In the genomic region with DNA sequence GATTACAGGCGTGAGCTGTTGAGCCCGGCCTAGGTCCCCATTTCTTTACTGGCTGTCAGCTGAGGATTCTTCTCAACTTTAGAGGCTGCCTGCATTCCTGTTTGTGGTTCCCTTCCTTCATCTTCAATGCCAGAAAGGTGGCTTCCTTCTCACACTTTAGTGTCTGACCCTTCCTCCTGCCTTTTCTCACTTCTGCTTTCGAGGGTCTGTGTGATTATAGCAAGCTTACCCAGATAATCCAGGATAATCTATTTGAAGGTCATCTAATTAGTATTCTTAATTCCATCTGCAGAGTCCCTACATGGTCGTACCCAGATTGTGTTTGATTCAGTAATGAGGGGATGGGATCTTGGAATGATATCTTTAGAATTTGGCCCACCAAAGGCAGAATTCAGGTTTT, we compare ENCODE assay signal across 2 cellular contexts.
TF ChIP-seq lines count a peak whose summit lies in the region.

No MANE protein-coding gene starts in this region.

TF ChIP-seq in SK-N-SH, 30 proteins besides CTCF, POLR2A, EP300 and RAD21 (continued from another document):
- no peak for TF ChIP-seq MXI1 (IDR thresholded peaks at IDR 0.05; ENCODE audit: low read depth, low read length)

TF ChIP-seq in SK-N-SH treated with all-trans-retinoic acid at 6 μM for 48 hours, 23 proteins besides CTCF, POLR2A, EP300 and RAD21 (continued from another document):
- TF ChIP-seq, protein P1, sequence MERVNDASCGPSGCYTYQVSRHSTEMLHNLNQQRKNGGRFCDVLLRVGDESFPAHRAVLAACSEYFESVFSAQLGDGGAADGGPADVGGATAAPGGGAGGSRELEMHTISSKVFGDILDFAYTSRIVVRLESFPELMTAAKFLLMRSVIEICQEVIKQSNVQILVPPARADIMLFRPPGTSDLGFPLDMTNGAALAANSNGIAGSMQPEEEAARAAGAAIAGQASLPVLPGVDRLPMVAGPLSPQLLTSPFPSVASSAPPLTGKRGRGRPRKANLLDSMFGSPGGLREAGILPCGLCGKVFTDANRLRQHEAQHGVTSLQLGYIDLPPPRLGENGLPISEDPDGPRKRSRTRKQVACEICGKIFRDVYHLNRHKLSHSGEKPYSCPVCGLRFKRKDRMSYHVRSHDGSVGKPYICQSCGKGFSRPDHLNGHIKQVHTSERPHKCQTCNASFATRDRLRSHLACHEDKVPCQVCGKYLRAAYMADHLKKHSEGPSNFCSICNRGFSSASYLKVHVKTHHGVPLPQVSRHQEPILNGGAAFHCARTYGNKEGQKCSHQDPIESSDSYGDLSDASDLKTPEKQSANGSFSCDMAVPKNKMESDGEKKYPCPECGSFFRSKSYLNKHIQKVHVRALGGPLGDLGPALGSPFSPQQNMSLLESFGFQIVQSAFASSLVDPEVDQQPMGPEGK (CRISPR knock-in tag; IDR thresholded peaks at IDR 0.05; ENCODE audit: borderline replicate concordance): no peak
- TF ChIP-seq, protein P2, sequence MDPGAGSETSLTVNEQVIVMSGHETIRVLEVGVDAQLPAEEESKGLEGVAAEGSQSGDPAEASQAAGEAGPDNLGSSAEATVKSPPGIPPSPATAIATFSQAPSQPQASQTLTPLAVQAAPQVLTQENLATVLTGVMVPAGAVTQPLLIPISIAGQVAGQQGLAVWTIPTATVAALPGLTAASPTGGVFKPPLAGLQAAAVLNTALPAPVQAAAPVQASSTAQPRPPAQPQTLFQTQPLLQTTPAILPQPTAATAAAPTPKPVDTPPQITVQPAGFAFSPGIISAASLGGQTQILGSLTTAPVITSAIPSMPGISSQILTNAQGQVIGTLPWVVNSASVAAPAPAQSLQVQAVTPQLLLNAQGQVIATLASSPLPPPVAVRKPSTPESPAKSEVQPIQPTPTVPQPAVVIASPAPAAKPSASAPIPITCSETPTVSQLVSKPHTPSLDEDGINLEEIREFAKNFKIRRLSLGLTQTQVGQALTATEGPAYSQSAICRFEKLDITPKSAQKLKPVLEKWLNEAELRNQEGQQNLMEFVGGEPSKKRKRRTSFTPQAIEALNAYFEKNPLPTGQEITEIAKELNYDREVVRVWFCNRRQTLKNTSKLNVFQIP (CRISPR knock-in tag; IDR thresholded peaks at IDR 0.05; ENCODE audit: borderline replicate concordance, low read depth): no peak
- TF ChIP-seq ZNF70 (CRISPR knock-in tag; IDR thresholded peaks at IDR 0.05) (no peak), ZNF8 (CRISPR knock-in tag; IDR thresholded peaks at IDR 0.05) (no peak), ISL1 (CRISPR knock-in tag; IDR thresholded peaks at IDR 0.05) (no peak), ZFP3 (CRISPR knock-in tag; IDR thresholded peaks at IDR 0.05) (no peak), ESRRG (CRISPR knock-in tag; IDR thresholded peaks at IDR 0.05) (no peak), BACH2 (CRISPR knock-in tag; IDR thresholded peaks at IDR 0.05; ENCODE audit: borderline replicate concordance) (no peak), CSDC2 (CRISPR knock-in tag; IDR thresholded peaks at IDR 0.05) (no peak), OSR1 (CRISPR knock-in tag; IDR thresholded peaks at IDR 0.05) (no peak), GLIS3 (CRISPR knock-in tag; IDR thresholded peaks at IDR 0.05) (no peak), PPARA (CRISPR knock-in tag; IDR thresholded peaks at IDR 0.05; ENCODE audit: borderline replicate concordance) (no peak)
- TF ChIP-seq, protein P3, sequence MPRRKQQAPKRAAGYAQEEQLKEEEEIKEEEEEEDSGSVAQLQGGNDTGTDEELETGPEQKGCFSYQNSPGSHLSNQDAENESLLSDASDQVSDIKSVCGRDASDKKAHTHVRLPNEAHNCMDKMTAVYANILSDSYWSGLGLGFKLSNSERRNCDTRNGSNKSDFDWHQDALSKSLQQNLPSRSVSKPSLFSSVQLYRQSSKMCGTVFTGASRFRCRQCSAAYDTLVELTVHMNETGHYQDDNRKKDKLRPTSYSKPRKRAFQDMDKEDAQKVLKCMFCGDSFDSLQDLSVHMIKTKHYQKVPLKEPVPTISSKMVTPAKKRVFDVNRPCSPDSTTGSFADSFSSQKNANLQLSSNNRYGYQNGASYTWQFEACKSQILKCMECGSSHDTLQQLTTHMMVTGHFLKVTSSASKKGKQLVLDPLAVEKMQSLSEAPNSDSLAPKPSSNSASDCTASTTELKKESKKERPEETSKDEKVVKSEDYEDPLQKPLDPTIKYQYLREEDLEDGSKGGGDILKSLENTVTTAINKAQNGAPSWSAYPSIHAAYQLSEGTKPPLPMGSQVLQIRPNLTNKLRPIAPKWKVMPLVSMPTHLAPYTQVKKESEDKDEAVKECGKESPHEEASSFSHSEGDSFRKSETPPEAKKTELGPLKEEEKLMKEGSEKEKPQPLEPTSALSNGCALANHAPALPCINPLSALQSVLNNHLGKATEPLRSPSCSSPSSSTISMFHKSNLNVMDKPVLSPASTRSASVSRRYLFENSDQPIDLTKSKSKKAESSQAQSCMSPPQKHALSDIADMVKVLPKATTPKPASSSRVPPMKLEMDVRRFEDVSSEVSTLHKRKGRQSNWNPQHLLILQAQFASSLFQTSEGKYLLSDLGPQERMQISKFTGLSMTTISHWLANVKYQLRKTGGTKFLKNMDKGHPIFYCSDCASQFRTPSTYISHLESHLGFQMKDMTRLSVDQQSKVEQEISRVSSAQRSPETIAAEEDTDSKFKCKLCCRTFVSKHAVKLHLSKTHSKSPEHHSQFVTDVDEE (CRISPR knock-in tag; IDR thresholded peaks at IDR 0.05): no peak
- TF ChIP-seq, protein P4, sequence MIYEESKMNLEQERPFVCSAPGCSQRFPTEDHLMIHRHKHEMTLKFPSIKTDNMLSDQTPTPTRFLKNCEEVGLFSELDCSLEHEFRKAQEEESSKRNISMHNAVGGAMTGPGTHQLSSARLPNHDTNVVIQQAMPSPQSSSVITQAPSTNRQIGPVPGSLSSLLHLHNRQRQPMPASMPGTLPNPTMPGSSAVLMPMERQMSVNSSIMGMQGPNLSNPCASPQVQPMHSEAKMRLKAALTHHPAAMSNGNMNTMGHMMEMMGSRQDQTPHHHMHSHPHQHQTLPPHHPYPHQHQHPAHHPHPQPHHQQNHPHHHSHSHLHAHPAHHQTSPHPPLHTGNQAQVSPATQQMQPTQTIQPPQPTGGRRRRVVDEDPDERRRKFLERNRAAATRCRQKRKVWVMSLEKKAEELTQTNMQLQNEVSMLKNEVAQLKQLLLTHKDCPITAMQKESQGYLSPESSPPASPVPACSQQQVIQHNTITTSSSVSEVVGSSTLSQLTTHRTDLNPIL (CRISPR knock-in tag; IDR thresholded peaks at IDR 0.05; ENCODE audit: low read depth): no peak
